Comparison of ENCODE assay signal across 10 cellular contexts in the genomic region with DNA sequence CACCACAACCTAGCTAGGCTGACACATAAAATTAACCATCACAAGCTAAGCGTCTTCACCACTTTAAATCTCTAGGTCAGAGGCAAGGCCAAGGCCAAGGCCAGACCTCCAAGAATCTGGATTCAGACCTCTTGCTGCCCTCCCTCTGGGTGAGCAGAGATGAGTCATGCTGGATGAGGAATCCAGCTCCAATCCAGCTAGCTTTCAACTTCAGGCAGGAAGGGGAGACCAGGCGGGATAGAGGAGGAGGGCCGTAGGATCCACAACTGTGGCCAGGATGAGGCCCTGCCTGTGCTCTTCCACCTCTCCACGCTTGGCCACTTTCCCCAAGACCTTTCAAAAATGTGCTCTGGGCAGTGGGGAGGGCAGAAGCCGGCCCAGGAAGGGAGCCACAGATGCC. TPM values are rescaled to one million over a fixed set of nuclear protein-coding genes. Genes with fewer than 3 reads are reported as not detected.
DNase-seq lines count a peak whose midpoint lies in the region; ATAC-seq and TF ChIP-seq lines count a peak whose summit lies in the region.
"Had no signal": no experiment of that assay in that cellular context is flagged by ENCODE, and none has a peak within 500 bp of the region (broad histone marks: within the 10 kb centered on the region; RNA-seq: fewer than 3 reads in every experiment).

No MANE protein-coding gene starts in this region.

- intact Hi-C loops in left cardiac atrium (cut with DNase I) (no loop called here), gastrocnemius medialis (cut with DNase I; ENCODE audit: low total_unique reads) (no loop called here)

- TF ChIP-seq POLR2A in gastrocnemius medialis (IDR thresholded peaks at IDR 0.05), result no peak

- peak overlapping the region in 3 of 4 donors; percentile 30 to 60 (median 59) for H3K27ac ChIP-seq in gastrocnemius medialis

- ATAC-seq in left cardiac atrium (peak; percentile 86 to 96), gastrocnemius medialis (peak; percentile 62 to 71), HG03135 (IDR thresholded peaks at IDR 0.05; ENCODE audit: unreplicated experiment) (no peak), GM21360 (IDR thresholded peaks at IDR 0.05; ENCODE audit: unreplicated experiment) (no peak)

- in situ Hi-C loops in gastrocnemius medialis (cut with MboI; ENCODE audit: low sequenced_read_pairs in 4 of 4), result no loop called here

- no peak overlapping the region for H3K4me3 ChIP-seq in adipocyte (ENCODE audit: low read length)
- no peak overlapping the region for H3K4me3 ChIP-seq in gastrocnemius medialis

- TF ChIP-seq CTCF in gastrocnemius medialis (IDR thresholded peaks at IDR 0.05 in 4 of 5, conservative IDR thresholded peaks at IDR 0.05 in 1 of 5), result no peak

- H3K36me3 ChIP-seq in adipocyte (ENCODE audit: control insufficient read depth, insufficient read depth, low read length, severe bottlenecking) (no peaks in the 10 kb centered on the region), gastrocnemius medialis (no peaks in the 10 kb centered on the region)

- no peaks in the 10 kb centered on the region for H3K9me3 ChIP-seq in adipocyte (ENCODE audit: control insufficient read depth, low read length)
- H3K9me3 ChIP-seq in gastrocnemius medialis, result no peaks in the 10 kb centered on the region

- H3K4me1 ChIP-seq in adipocyte (ENCODE audit: control insufficient read depth, insufficient read depth, low read length), result peaks cover 33% of the 10 kb centered on the region
- H3K4me1 ChIP-seq in gastrocnemius medialis, result no peaks in the 10 kb centered on the region

- peak; percentile 75 for DNase-seq in GM04504 (ENCODE audit: low read depth)
- DNase-seq in adipocyte (ENCODE audit: low read depth), result peak; percentile 82
- DNase-seq in left cardiac atrium, result peak; percentile 64
- peak; percentile 17 to 36 for DNase-seq in gastrocnemius medialis
- no peak for DNase-seq in activated T-cell treated with anti-CD3 and anti-CD28 coated beads for 4 hours
- no peak for DNase-seq in amygdala (lab: John Stamatoyannopoulos, UW)
- DNase-seq: activated CD4-positive, CD25-positive, alpha-beta regulatory T cell; NCI-H2171 treated with DMSO at 0.1 percent for 48 hours had no signal

- H3K27me3 ChIP-seq in adipocyte (replicated peaks; ENCODE audit: control insufficient read depth, insufficient read depth, low read length), result no peaks in the 10 kb centered on the region
- peaks cover 0 to 1% (median 0%) of the 10 kb centered on the region in 3 donors for H3K27me3 ChIP-seq in gastrocnemius medialis

- H3K9ac ChIP-seq in adipocyte (ENCODE audit: low read length), result peak overlapping the region; percentile 72

RNA-seq across cellular contexts. Expression of a gene that starts 14.7 kb away (rescaled TPM):
- total RNA-seq in left cardiac atrium (under 1 TPM; 0.60 to 0.91 TPM), gastrocnemius medialis (under 1 TPM in 2 of 4 donors, not detected in 2; 0.34 to 0.80 TPM)

Comparison
In these comparisons a context has a peak if more than half of its experiments do, and no peak if none do; other contexts are left out.
1. DNase-seq: peak in GM04504 (single experiment), adipocyte (single experiment), left cardiac atrium (single experiment) and gastrocnemius medialis (2 of 2); none in activated T-cell treated with anti-CD3 and anti-CD28 coated beads for 4 hours (single experiment) and amygdala (0 of 56).
2. ATAC-seq: peak in left cardiac atrium (2 of 2) and gastrocnemius medialis (2 of 2); none in HG03135 (single experiment) and GM21360 (single experiment).